In the genomic region with DNA sequence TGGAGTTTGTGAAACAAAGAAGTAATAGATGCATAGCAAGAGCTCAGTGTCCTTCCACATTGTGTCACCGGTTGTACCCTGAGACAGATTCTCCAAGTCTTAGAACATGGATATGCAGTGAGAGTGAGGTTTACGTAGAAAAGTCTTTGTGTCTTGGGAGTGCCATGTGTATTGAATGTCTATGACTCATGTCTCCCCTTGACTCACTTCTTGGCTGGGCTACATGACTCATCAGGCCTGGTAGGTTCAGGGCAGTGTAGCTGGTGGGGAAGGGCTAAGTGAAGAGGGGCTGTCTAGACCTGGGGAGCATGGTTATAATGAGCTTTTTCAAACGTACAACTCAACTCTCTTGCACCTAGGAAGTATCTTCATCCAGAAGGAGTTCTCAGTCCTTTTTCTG, we compare ENCODE assay signal across 8 cellular contexts.
DNase-seq lines count a peak whose midpoint lies in the region; ATAC-seq and TF ChIP-seq lines count a peak whose summit lies in the region.

No MANE protein-coding gene starts in this region.

- peak overlapping the region; percentile 72 for H3K4me2 ChIP-seq in HCT116 (ENCODE audit: low read length)

- intact Hi-C loops in A673 (cut with micrococcal nuclease; ENCODE audit: unreplicated experiment) (no loop called here), HCT116 (cut with micrococcal nuclease) (no loop called here)

- peaks cover 26% of the 10 kb centered on the region for H3K4me1 Mint-ChIP-seq in T-helper 2 cell treated with Interferon-gamma antibody and Interleukin-4, amounts not matched to agents 5 μg/mL and 100 μg/mL, for 36 hours (ENCODE audit: low read depth)

- TF ChIP-seq RAD21 in HCT116 (IDR thresholded peaks at IDR 0.05; ENCODE audit: low read depth) = peak; percentile 21

- H3K4me3 Mint-ChIP-seq in T-helper 2 cell treated with Interferon-gamma antibody and Interleukin-4, amounts not matched to agents 5 μg/mL and 100 μg/mL, for 36 hours = peak overlapping the region; percentile 46

- no peaks in the 10 kb centered on the region for H3K27me3 ChIP-seq in A673 (replicated peaks; ENCODE audit: insufficient read depth, low read depth, low read length, poor library complexity)
- H3K27me3 ChIP-seq in HCT116 (ENCODE audit: insufficient read depth, low read length) = no peaks in the 10 kb centered on the region

- RAD21 ChIA-PET in HCT116 (lab: Charles Lee; ENCODE audit: low non-redundant PET in 1 of 2, low total read pairs in 2 of 2, uncharacterized antibody in 2 of 2, unreplicated experiment in 2 of 2) = no interaction called here

- BruUV-seq in A673 (replicated peaks; lab: Mats Ljungman, UMichigan) = no TSS peak
- BruUV-seq in HCT116 (replicated peaks; lab: Mats Ljungman, UMichigan) = no TSS peak

- TF ChIP-seq CTCF in A673 (conservative IDR thresholded peaks at IDR 0.05; ENCODE audit: low read depth, low read length) = no peak
- no peak for TF ChIP-seq CTCF in HCT116 (IDR thresholded peaks at IDR 0.05 in 2 of 3, conservative IDR thresholded peaks at IDR 0.05 in 1 of 3; ENCODE audit: borderline replicate concordance in 1 of 3, insufficient read depth in 1 of 3, low read depth in 2 of 3, low read length in 2 of 3)

- peak; percentile 81 for DNase-seq in A673 (ENCODE audit: low spot score)
- DNase-seq in HCT116 (ENCODE audit: low read depth, low spot score) = peak; percentile 94
- DNase-seq in T-helper 2 cell treated with Interferon-gamma antibody and Interleukin-4, amounts not matched to agents 5 μg/mL and 100 μg/mL, for 36 hours (ENCODE audit: low spot score) = peak; percentile 65
- peak; percentile 75 for DNase-seq in brain pericyte (ENCODE audit: low read depth, low spot score)
- DNase-seq in skeletal muscle cell (ENCODE audit: low read depth) = peak; percentile 98
- DNase-seq in GM19238 (ENCODE audit: insufficient read length, low spot score) = no peak
- DNase-seq in COR-L47 (lab: John Stamatoyannopoulos, UW) = no peak
- no peak for DNase-seq in superior temporal gyrus (ENCODE audit: extremely low spot score)

- no peak overlapping the region for H3K27ac ChIP-seq in A673 (ENCODE audit: low read depth, low read length, poor library complexity, severe bottlenecking)
- H3K27ac ChIP-seq in HCT116 (ENCODE audit: low read depth, low read length) = peak overlapping the region; percentile 46; the same call in 1 of the 2 replicates

- H3K4me1 ChIP-seq in A673 (ENCODE audit: insufficient read depth, low read length, poor library complexity, severe bottlenecking) = no peaks in the 10 kb centered on the region
- H3K4me1 ChIP-seq in HCT116 (ENCODE audit: control insufficient read depth in 1 of 2, insufficient read depth in 2 of 2, low read length in 2 of 2) = peaks cover 29 to 58% of the 10 kb centered on the region in 2 experiments

- H3K36me3 ChIP-seq in A673 (ENCODE audit: insufficient read depth, low read length, poor library complexity, severe bottlenecking) = no peaks in the 10 kb centered on the region
- no peaks in the 10 kb centered on the region for H3K36me3 ChIP-seq in HCT116 (ENCODE audit: control insufficient read depth in 1 of 2, insufficient read depth in 2 of 2, low read length in 2 of 2)

- H3K9me2 ChIP-seq in HCT116 (ENCODE audit: insufficient read depth) = no peaks in the 10 kb centered on the region

- H3K9ac ChIP-seq in HCT116 (ENCODE audit: low read length) = peak overlapping the region; percentile 45

- POLR2A ChIA-PET in A673 (lab: Charles Lee; ENCODE audit: low non-redundant PET) = no interaction called here
- POLR2A ChIA-PET in HCT116 (lab: Charles Lee) = interaction anchor here (1.3 kb wide), 1 partner anchor 12 kb away, joined by 3 read pairs; no protein-coding TSS in a partner anchor

- H3K36me3 Mint-ChIP-seq in T-helper 2 cell treated with Interferon-gamma antibody and Interleukin-4, amounts not matched to agents 5 μg/mL and 100 μg/mL, for 36 hours (ENCODE audit: low read depth) = no peaks in the 10 kb centered on the region

- H3K27me3 Mint-ChIP-seq in T-helper 2 cell treated with Interferon-gamma antibody and Interleukin-4, amounts not matched to agents 5 μg/mL and 100 μg/mL, for 36 hours (ENCODE audit: low read depth) = peaks cover 5% of the 10 kb centered on the region

- H3K9me3 ChIP-seq in A673 (ENCODE audit: low read depth, low read length, poor library complexity, severe bottlenecking) = no peaks in the 10 kb centered on the region
- no peaks in the 10 kb centered on the region for H3K9me3 ChIP-seq in HCT116 (ENCODE audit: control insufficient read depth in 1 of 2, insufficient read depth in 1 of 2, low read depth in 1 of 2, low read length in 2 of 2)

- TF ChIP-seq POLR2A in HCT116 (IDR thresholded peaks at IDR 0.05; ENCODE audit: borderline replicate concordance, extremely low read depth, insufficient read depth, insufficient read length) = no peak

- H4K20me1 ChIP-seq in HCT116 (ENCODE audit: insufficient read depth) = no peaks in the 10 kb centered on the region

- H3K4me3 ChIP-seq in A673 (ENCODE audit: low read depth, low read length, poor library complexity, severe bottlenecking) (no peak overlapping the region), HCT116 (replicated peaks in 1 of 2; ENCODE audit: low read depth in 1 of 2, low read length in 2 of 2) (peak overlapping the region in 1 of 2 experiments; percentile 8; a peak in 2 of 4 replicates), skeletal muscle cell (ENCODE audit: low read depth, low read length) (no peak overlapping the region)

- H3K9me3 Mint-ChIP-seq in T-helper 2 cell treated with Interferon-gamma antibody and Interleukin-4, amounts not matched to agents 5 μg/mL and 100 μg/mL, for 36 hours = no peaks in the 10 kb centered on the region

- H3K27ac Mint-ChIP-seq in T-helper 2 cell treated with Interferon-gamma antibody and Interleukin-4, amounts not matched to agents 5 μg/mL and 100 μg/mL, for 36 hours = peak overlapping the region; percentile 76

- no peaks in the 10 kb centered on the region for H3K79me2 ChIP-seq in HCT116 (ENCODE audit: insufficient read depth, low read length)

- CTCF ChIA-PET in A673 (lab: Charles Lee) = no interaction called here
- CTCF ChIA-PET in HCT116 (lab: Charles Lee) = no interaction called here

- peak; percentile 90 for ATAC-seq in HCT116

- H2AFZ ChIP-seq in HCT116 (ENCODE audit: low read depth, low read length, poor library complexity, severe bottlenecking) = peak overlapping the region; percentile 75

TF ChIP-seq in HCT116, 20 proteins besides CTCF, POLR2A, EP300 and RAD21 (continues in another document):
- TF ChIP-seq, protein P1, sequence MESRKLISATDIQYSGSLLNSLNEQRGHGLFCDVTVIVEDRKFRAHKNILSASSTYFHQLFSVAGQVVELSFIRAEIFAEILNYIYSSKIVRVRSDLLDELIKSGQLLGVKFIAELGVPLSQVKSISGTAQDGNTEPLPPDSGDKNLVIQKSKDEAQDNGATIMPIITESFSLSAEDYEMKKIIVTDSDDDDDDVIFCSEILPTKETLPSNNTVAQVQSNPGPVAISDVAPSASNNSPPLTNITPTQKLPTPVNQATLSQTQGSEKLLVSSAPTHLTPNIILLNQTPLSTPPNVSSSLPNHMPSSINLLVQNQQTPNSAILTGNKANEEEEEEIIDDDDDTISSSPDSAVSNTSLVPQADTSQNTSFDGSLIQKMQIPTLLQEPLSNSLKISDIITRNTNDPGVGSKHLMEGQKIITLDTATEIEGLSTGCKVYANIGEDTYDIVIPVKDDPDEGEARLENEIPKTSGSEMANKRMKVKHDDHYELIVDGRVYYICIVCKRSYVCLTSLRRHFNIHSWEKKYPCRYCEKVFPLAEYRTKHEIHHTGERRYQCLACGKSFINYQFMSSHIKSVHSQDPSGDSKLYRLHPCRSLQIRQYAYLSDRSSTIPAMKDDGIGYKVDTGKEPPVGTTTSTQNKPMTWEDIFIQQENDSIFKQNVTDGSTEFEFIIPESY (IDR thresholded peaks at IDR 0.05; ENCODE audit: extremely low read depth, insufficient replicate concordance, low read length) = no peak
- TF ChIP-seq SP1 (IDR thresholded peaks at IDR 0.05; ENCODE audit: low read depth) = peak; percentile 96
- peak; percentile 74 for TF ChIP-seq POLR2AphosphoS5 (IDR thresholded peaks at IDR 0.05; ENCODE audit: low read depth, low read length)
- TF ChIP-seq, protein P2, sequence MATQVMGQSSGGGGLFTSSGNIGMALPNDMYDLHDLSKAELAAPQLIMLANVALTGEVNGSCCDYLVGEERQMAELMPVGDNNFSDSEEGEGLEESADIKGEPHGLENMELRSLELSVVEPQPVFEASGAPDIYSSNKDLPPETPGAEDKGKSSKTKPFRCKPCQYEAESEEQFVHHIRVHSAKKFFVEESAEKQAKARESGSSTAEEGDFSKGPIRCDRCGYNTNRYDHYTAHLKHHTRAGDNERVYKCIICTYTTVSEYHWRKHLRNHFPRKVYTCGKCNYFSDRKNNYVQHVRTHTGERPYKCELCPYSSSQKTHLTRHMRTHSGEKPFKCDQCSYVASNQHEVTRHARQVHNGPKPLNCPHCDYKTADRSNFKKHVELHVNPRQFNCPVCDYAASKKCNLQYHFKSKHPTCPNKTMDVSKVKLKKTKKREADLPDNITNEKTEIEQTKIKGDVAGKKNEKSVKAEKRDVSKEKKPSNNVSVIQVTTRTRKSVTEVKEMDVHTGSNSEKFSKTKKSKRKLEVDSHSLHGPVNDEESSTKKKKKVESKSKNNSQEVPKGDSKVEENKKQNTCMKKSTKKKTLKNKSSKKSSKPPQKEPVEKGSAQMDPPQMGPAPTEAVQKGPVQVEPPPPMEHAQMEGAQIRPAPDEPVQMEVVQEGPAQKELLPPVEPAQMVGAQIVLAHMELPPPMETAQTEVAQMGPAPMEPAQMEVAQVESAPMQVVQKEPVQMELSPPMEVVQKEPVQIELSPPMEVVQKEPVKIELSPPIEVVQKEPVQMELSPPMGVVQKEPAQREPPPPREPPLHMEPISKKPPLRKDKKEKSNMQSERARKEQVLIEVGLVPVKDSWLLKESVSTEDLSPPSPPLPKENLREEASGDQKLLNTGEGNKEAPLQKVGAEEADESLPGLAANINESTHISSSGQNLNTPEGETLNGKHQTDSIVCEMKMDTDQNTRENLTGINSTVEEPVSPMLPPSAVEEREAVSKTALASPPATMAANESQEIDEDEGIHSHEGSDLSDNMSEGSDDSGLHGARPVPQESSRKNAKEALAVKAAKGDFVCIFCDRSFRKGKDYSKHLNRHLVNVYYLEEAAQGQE (IDR thresholded peaks at IDR 0.05; ENCODE audit: low read depth) = no peak
- no peak for TF ChIP-seq EZH2 (IDR thresholded peaks at IDR 0.05)
- TF ChIP-seq, protein P3, sequence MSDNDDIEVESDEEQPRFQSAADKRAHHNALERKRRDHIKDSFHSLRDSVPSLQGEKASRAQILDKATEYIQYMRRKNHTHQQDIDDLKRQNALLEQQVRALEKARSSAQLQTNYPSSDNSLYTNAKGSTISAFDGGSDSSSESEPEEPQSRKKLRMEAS (IDR thresholded peaks at IDR 0.05) = peak; percentile 93
- peak; percentile 100 for TF ChIP-seq FOSL1 (IDR thresholded peaks at IDR 0.05; ENCODE audit: low read depth)
- peak; percentile 87 for TF ChIP-seq SRF (IDR thresholded peaks at IDR 0.05; ENCODE audit: low read depth)
- no peak for TF ChIP-seq ZNF274 (IDR thresholded peaks at IDR 0.05; ENCODE audit: low read depth, low read length)
- TF ChIP-seq EGR1 (IDR thresholded peaks at IDR 0.05; ENCODE audit: low read depth) = no peak
- TF ChIP-seq ELF1 (IDR thresholded peaks at IDR 0.05; ENCODE audit: borderline replicate concordance, low read depth) = no peak

Comparison
In these comparisons a context has a peak if more than half of its experiments do, and no peak if none do; other contexts are left out.
1. DNase-seq: peak in A673 (single experiment), HCT116 (single experiment), T-helper 2 cell treated with Interferon-gamma antibody and Interleukin-4, amounts not matched to agents 5 μg/mL and 100 μg/mL, for 36 hours (single experiment), brain pericyte (single experiment) and skeletal muscle cell (single experiment); none in GM19238 (single experiment), COR-L47 (single experiment) and superior temporal gyrus (single experiment).